ENCODE assay signal across 11 cellular contexts in the genomic region with DNA sequence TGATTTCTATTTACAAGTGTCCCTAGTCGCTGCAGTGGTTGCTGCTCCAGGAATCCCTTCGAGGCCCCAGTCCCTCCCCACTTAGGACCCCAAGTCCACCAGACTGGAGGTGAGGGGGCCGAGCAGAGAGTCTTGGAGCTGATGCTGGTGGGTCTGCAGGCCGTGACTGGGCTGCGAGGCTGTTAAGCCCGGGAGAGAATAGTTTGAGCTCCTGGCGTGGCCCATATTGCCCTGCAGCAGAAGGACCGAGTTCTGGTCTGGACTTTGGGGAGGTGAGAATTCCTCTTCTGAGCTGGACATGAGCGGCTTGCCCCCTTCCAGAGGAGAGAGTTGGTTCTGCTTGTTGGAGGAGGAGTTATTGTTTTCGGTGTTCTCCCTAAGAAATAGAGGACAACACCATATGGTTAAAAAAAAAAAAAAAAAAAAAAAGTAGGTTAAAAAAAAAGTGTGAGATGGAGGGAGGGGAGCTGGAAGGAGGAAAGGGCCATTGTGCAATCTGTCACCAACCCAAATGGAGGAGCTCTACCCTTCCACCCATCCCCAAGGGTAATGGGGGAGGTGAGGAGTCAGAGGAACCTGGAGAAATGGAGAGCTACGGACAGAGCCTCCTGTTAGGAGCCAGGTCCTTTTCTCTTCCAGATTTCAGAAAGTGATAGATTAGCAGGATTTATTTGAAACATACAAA. TPM values are rescaled to one million over a fixed set of nuclear protein-coding genes. Genes with fewer than 3 reads are reported as not detected.
DNase-seq lines count a peak whose midpoint lies in the region; ATAC-seq and TF ChIP-seq lines count a peak whose summit lies in the region.
"Had no signal": no experiment of that assay in that cellular context is flagged by ENCODE, and none has a peak within 500 bp of the region (broad histone marks: within the 10 kb centered on the region; RNA-seq: fewer than 3 reads in every experiment).

No MANE protein-coding gene starts in this region.

- H3K27me3 ChIP-seq in HUES48 (ENCODE audit: control insufficient read depth, insufficient read depth, low read length) = peaks cover 100% of the 10 kb centered on the region
- no peaks in the 10 kb centered on the region for H3K27me3 ChIP-seq in RWPE2 (ENCODE audit: insufficient read depth, poor library complexity, severe bottlenecking)
- H3K27me3 ChIP-seq in iPS-20b (ENCODE audit: insufficient read depth, low read length) = peaks cover 100% of the 10 kb centered on the region
- no peaks in the 10 kb centered on the region for H3K27me3 ChIP-seq in WERI-Rb-1 (ENCODE audit: insufficient read depth, low read depth, severe bottlenecking)

- H3K36me3 ChIP-seq in HUES48 (ENCODE audit: control insufficient read depth, insufficient read depth, low read length) (no peaks in the 10 kb centered on the region), RWPE2 (ENCODE audit: low read depth) (peaks cover 14% of the 10 kb centered on the region), iPS-20b (ENCODE audit: insufficient read depth, low read depth, low read length) (no peaks in the 10 kb centered on the region), WERI-Rb-1 (no peaks in the 10 kb centered on the region)

- CTCF ChIA-PET in AG04449 (lab: Yijun Ruan, JAX) = interaction anchor here (1.2 kb wide), 1 partner anchor 21 kb away, joined by 6 read pairs; no protein-coding TSS in a partner anchor

- H3K4me3 ChIP-seq in AG04449 (ENCODE audit: low read depth, low read length) = peak overlapping the region; percentile 74
- H3K4me3 ChIP-seq in HUES48 (ENCODE audit: low read depth, low read length) = peak overlapping the region; percentile 15; the same call in 1 of the 2 replicates
- peak overlapping the region; percentile 45 for H3K4me3 ChIP-seq in RWPE2 (ENCODE audit: severe bottlenecking)
- H3K4me3 ChIP-seq in iPS-20b (ENCODE audit: low read length) = 0 out of 2 replicates have a peak overlapping the region, but pooled peaks have one; percentile 9
- H3K4me3 ChIP-seq in WERI-Rb-1 (ENCODE audit: low read depth, low read length) = no peak overlapping the region

- H3K9me3 ChIP-seq in HUES48 (ENCODE audit: control insufficient read depth, insufficient read depth, low read length) (no peaks in the 10 kb centered on the region), RWPE2 (ENCODE audit: severe bottlenecking) (no peaks in the 10 kb centered on the region), iPS-20b (ENCODE audit: insufficient read depth, low read depth, low read length) (no peaks in the 10 kb centered on the region; the same call in 1 of the 2 replicates), WERI-Rb-1 (ENCODE audit: severe bottlenecking) (no peaks in the 10 kb centered on the region)

- DNase-seq in AG04449 (ENCODE audit: low read depth, low spot score) (no peak), RWPE2 (ENCODE audit: low spot score) (no peak), sciatic nerve (ENCODE audit: low spot score) (no peak), WERI-Rb-1 (no peak), NCI-H2081 treated with DMSO at 0.1 percent for 48 hours (lab: John Stamatoyannopoulos, UW) (no peak)
- DNase-seq: activated naive CD4-positive, alpha-beta T cell treated with Interleukin-2 at 50 U/mL for 16 hours; CD4-positive, alpha-beta memory T cell; effector memory CD4-positive, alpha-beta T cell had no signal

- no peak overlapping the region for H3K27ac ChIP-seq in HUES48 (ENCODE audit: low read depth, low read length)
- H3K27ac ChIP-seq in RWPE2 (ENCODE audit: poor library complexity, severe bottlenecking) = no peak overlapping the region
- H3K27ac ChIP-seq in iPS-20b (ENCODE audit: low read length) = no peak overlapping the region
- H3K27ac ChIP-seq in WERI-Rb-1 = no peak overlapping the region

- intact Hi-C loops in sciatic nerve (cut with DNase I) = loop anchor here (10.0 kb wide), 1 partner anchor 1432 kb away; no protein-coding TSS in a partner anchor

- ATAC-seq in RWPE2 (ENCODE audit: low read depth) (no peak), sciatic nerve (no peak), GM19023 (IDR thresholded peaks at IDR 0.05; ENCODE audit: unreplicated experiment) (no peak)

- H3K4me1 ChIP-seq in HUES48 (ENCODE audit: control insufficient read depth, insufficient read depth, low read length) = peaks cover 77% of the 10 kb centered on the region
- no peaks in the 10 kb centered on the region for H3K4me1 ChIP-seq in RWPE2 (ENCODE audit: insufficient read depth, poor library complexity, severe bottlenecking)
- peaks cover 19% of the 10 kb centered on the region for H3K4me1 ChIP-seq in iPS-20b (ENCODE audit: insufficient read depth, low read length)

- no peak overlapping the region for H3K9ac ChIP-seq in HUES48 (ENCODE audit: low read depth, low read length)
- no peak overlapping the region for H3K9ac ChIP-seq in iPS-20b (ENCODE audit: low read depth, low read length)

- TF ChIP-seq CTCF in AG04449 (IDR thresholded peaks at IDR 0.05; ENCODE audit: insufficient read depth, low read length, missing control alignments) = no peak
- TF ChIP-seq CTCF in RWPE2 (IDR thresholded peaks at IDR 0.05; ENCODE audit: poor library complexity, severe bottlenecking) = no peak
- no peak for TF ChIP-seq CTCF in WERI-Rb-1 (IDR thresholded peaks at IDR 0.05; ENCODE audit: low read depth, low read length)

- POLR2A ChIA-PET in AG04449 (lab: Yijun Ruan, JAX) = interaction anchor here (1.2 kb wide), 1 partner anchor 14 kb away, joined by 4 read pairs; no protein-coding TSS in a partner anchor

RNA-seq across cellular contexts. Expression of a gene that starts 2.9 kb away (rescaled TPM):
- 5.2 TPM for total RNA-seq in sciatic nerve
- total RNA-seq: CD4-positive, alpha-beta memory T cell had no signal
